9 cellular contexts compared by ENCODE assay signal in genomic region chr7:16918288-16918895, GRCh38. TPM values are rescaled to one million over a fixed set of nuclear protein-coding genes. Genes with fewer than 3 reads are reported as not detected.
DNase-seq lines count a peak whose midpoint lies in the region; ATAC-seq and TF ChIP-seq lines count a peak whose summit lies in the region.
"Had no signal": no experiment of that assay in that cellular context is flagged by ENCODE, and none has a peak within 500 bp of the region (broad histone marks: within the 10 kb centered on the region; RNA-seq: fewer than 3 reads in every experiment).

No MANE protein-coding gene starts in this region.

- CTCF ChIA-PET in Calu3 (lab: Charles Lee) = interaction anchor here (0.7 to 2.5 kb wide), 9 partner anchors 12 to 223 kb away, joined by 3 to 31 read pairs (median 6); partner anchors contain the start of gene AGR2

- peaks cover 24% of the 10 kb centered on the region for H3K36me3 Mint-ChIP-seq in Calu3 (ENCODE audit: insufficient read depth, unreplicated experiment)

- no peaks in the 10 kb centered on the region for H3K79me2 ChIP-seq in parathyroid adenoma

- no peaks in the 10 kb centered on the region for H3K27me3 Mint-ChIP-seq in Calu3 (ENCODE audit: unreplicated experiment)

- H3K9me3 Mint-ChIP-seq in Calu3 (ENCODE audit: low read depth, unreplicated experiment) = no peaks in the 10 kb centered on the region

- no peaks in the 10 kb centered on the region for H3K27me3 ChIP-seq in Peyer's patch
- no peaks in the 10 kb centered on the region for H3K27me3 ChIP-seq in parathyroid adenoma (ENCODE audit: control insufficient read depth, insufficient read depth, low read length)

- no TSS peak for BruUV-seq in Calu3 (replicated peaks; lab: Mats Ljungman, UMichigan)

- H3K4me3 ChIP-seq in HFF-Myc (replicated peaks; ENCODE audit: low read depth, low read length) (no peak overlapping the region), Peyer's patch (no peak overlapping the region), parathyroid adenoma (ENCODE audit: low read depth, low read length) (no peak overlapping the region)

- intact Hi-C loops in Calu3 (cut with micrococcal nuclease; ENCODE audit: unreplicated experiment) = loop anchor here (1.0 to 5.0 kb wide), 4 partner anchors 27 to 223 kb away; partner anchors contain the start of gene AGR3

- TF ChIP-seq CTCF in Calu3 (IDR thresholded peaks at IDR 0.05; ENCODE audit: unreplicated experiment) (peak; percentile 78), HFF-Myc (IDR thresholded peaks at IDR 0.05; ENCODE audit: low read depth, low read length, missing control alignments) (peak; percentile 35), Peyer's patch (IDR thresholded peaks at IDR 0.05) (peak; percentile 28 to 79 (median 72)), parathyroid adenoma (IDR thresholded peaks at IDR 0.05) (peak; percentile 76)

- no peak overlapping the region for H3K4me2 ChIP-seq in parathyroid adenoma (ENCODE audit: low read length)

- no peak overlapping the region for H2AFZ ChIP-seq in parathyroid adenoma

- ATAC-seq in HG03280 (IDR thresholded peaks at IDR 0.05; ENCODE audit: unreplicated experiment) = no peak
- ATAC-seq in GM21390 (IDR thresholded peaks at IDR 0.05; ENCODE audit: unreplicated experiment) = no peak

- TF ChIP-seq POLR2A in Peyer's patch (IDR thresholded peaks at IDR 0.05) = no peak

- peak; percentile 60 for DNase-seq in Calu3
- no peak for DNase-seq in HFF-Myc (ENCODE audit: extremely low read depth, low read depth)
- no peak for DNase-seq in Peyer's patch
- DNase-seq in epithelial cell of prostate (ENCODE audit: low read depth, low spot score) = no peak
- no peak for DNase-seq in activated CD8-positive, alpha-beta memory T cell treated with anti-CD3 and anti-CD28 coated beads for 24 hours

- H3K36me3 ChIP-seq in Peyer's patch (no peaks in the 10 kb centered on the region), parathyroid adenoma (ENCODE audit: control insufficient read depth, insufficient read depth, low read length) (no peaks in the 10 kb centered on the region)

- no peaks in the 10 kb centered on the region for H3K9me3 ChIP-seq in Peyer's patch
- H3K9me3 ChIP-seq in parathyroid adenoma (ENCODE audit: control insufficient read depth, low read length) = no peaks in the 10 kb centered on the region

- H3K4me1 Mint-ChIP-seq in Calu3 (ENCODE audit: low read depth, unreplicated experiment) = peaks cover 93% of the 10 kb centered on the region

- peak overlapping the region; percentile 30 for H3K27ac Mint-ChIP-seq in Calu3 (ENCODE audit: unreplicated experiment)

- no peak overlapping the region for H3K9ac ChIP-seq in parathyroid adenoma

- no peak overlapping the region for H3K27ac ChIP-seq in Peyer's patch
- H3K27ac ChIP-seq in epithelial cell of prostate = peak overlapping the region; percentile 24
- no peak overlapping the region for H3K27ac ChIP-seq in parathyroid adenoma

- no peak overlapping the region for H3K4me3 Mint-ChIP-seq in Calu3 (ENCODE audit: low read depth, unreplicated experiment)

- H3K4me1 ChIP-seq in Peyer's patch (peaks cover 0 to 13% (median 0%) of the 10 kb centered on the region in 4 donors), parathyroid adenoma (no peaks in the 10 kb centered on the region)

RNA-seq across cellular contexts. Expression of gene AGR3, which starts 36.6 kb away (rescaled TPM):
- total RNA-seq in Calu3 (2022) (8.4 and 11.0 TPM in 2 replicates), Peyer's patch (100 to 1,000 TPM in 3 of 4 donors, 10 to 100 TPM in 1; 24.8 to 241 (median 178) TPM)
- total RNA-seq: T-helper 1 cell treated with Interleukin-12 subunit alpha and Interleukin-12 subunit beta and Interleukin-4 antibody, amounts not matched to agents 30 ng/mL and 1 ng/mL, for 36 hours had no signal
